29 cellular contexts compared by ENCODE assay signal in genomic region chr2:5172923-5173322, GRCh38.
"Had no signal": no experiment of that assay in that cellular context is flagged by ENCODE, and none has a peak within 500 bp of the region (broad histone marks: within the 10 kb centered on the region; RNA-seq: fewer than 3 reads in every experiment).

No MANE protein-coding gene starts in this region.

- H3K36me3 ChIP-seq: brain microvascular endothelial cell, breast epithelium had no signal

- H3K4me1 ChIP-seq: breast epithelium had no signal

- FAIRE-seq: astrocyte, TTC549 had no signal

- H3K27ac ChIP-seq: body of pancreas, brain microvascular endothelial cell, breast epithelium, VCaP had no signal

- H3K27me3 ChIP-seq: body of pancreas, brain microvascular endothelial cell, breast epithelium had no signal

- H3K9me3 ChIP-seq: body of pancreas, breast epithelium had no signal

- H3K4me3 ChIP-seq: body of pancreas, breast epithelium had no signal

- ATAC-seq: activated CD8-positive, alpha-beta T cell treated with anti-CD3 and anti-CD28 coated beads for 36 hours; activated naive CD8-positive, alpha-beta T cell treated with anti-CD3 and anti-CD28 coated beads, Interleukin-2, amount 50 U/mL, for 24 hours; body of pancreas had no signal

- DNase-seq: activated B cell treated with CpG ODN at 0.5 μM for 24 hours; activated CD4-positive, alpha-beta memory T cell treated with anti-CD3 and anti-CD28 coated beads for 36 hours; activated CD4-positive, alpha-beta T cell treated with anti-CD3 and anti-CD28 coated beads for 4 hours; activated CD4-positive, alpha-beta T cell treated with anti-CD3 and anti-CD28 coated beads, Interleukin-2, amount 10 ng/mL, durations not matched to agents 24 days and 14 days; activated CD4-positive, alpha-beta T cell treated with anti-CD3 and anti-CD28 coated beads, Interleukin-2, amount 50 U/mL, for 1 hour; activated CD4-positive, alpha-beta T cell treated with anti-CD3 and anti-CD28 coated beads, Interleukin-2, amount 50 U/mL, for 4 hours; activated CD4-positive, CD25-positive, alpha-beta regulatory T cell treated with anti-CD3 and anti-CD28 coated beads, Interleukin-2, amount 50 U/mL, for 72 hours; activated CD8-positive, alpha-beta memory T cell treated with anti-CD3 and anti-CD28 coated beads, Interleukin-2, amount 50 U/mL, for 4 hours; activated CD8-positive, alpha-beta T cell treated with anti-CD3 and anti-CD28 coated beads for 36 hours; activated effector memory CD4-positive, alpha-beta T cell treated with Interleukin-2 at 50 U/mL for 16 hours; activated gamma-delta T cell; activated naive CD4-positive, alpha-beta T cell treated with anti-CD3 and anti-CD28 coated beads, Interleukin-2, amount 10 ng/mL, durations not matched to agents 7 days and 5 days; activated naive CD4-positive, alpha-beta T cell treated with Interleukin-2 at 50 U/mL for 16 hours; activated naive CD8-positive, alpha-beta T cell treated with anti-CD3 and anti-CD28 coated beads, Interleukin-2, amount 10 ng/mL, durations not matched to agents 7 days and 5 days; activated naive CD8-positive, alpha-beta T cell treated with anti-CD3 and anti-CD28 coated beads, Interleukin-2, amount 50 U/mL, for 24 hours; activated T-cell treated with anti-CD3 and anti-CD28 coated beads for 4 hours; activated T-cell treated with anti-CD3 and anti-CD28 coated beads, Interleukin-2, amount 50 U/mL, for 24 hours; activated T-cell treated with anti-CD3 and anti-CD28 coated beads, Interleukin-2, amount 50 U/mL, for 48 hours; aorta; body of pancreas; brain microvascular endothelial cell; central memory CD4-positive, alpha-beta T cell; T-helper 1 cell; T-helper 2 cell; T-helper 9 cell had no signal
